Comparison of ENCODE assay signal across 1 cellular context in genomic region chr2:5365871-5366461, GRCh38.
A peak's percentile ranks its signal among the peaks of the same experiment; 100 is the strongest.
TF ChIP-seq lines count a peak whose summit lies in the region.

No MANE protein-coding gene starts in this region.

TF ChIP-seq in HepG2, 621 proteins besides CTCF, POLR2A, EP300 and RAD21 (continued from another document and continues in another):
- TF ChIP-seq HMGXB4 (CRISPR knock-in tag; IDR thresholded peaks at IDR 0.05; ENCODE audit: borderline replicate concordance in 1 of 2, low read depth in 1 of 2) (0 out of 4 replicates have a peak, but pooled peaks of 1 of the 2 experiments have one; percentile 16), CBX5 (CRISPR knock-in tag; IDR thresholded peaks at IDR 0.05; ENCODE audit: borderline replicate concordance) (peak; percentile 69; the same call in 1 of the 2 replicates), GABPB1 (CRISPR knock-in tag; IDR thresholded peaks at IDR 0.05) (peak; percentile 48; the same call in 1 of the 2 replicates), HNF4G (IDR thresholded peaks at IDR 0.05; ENCODE audit: borderline replicate concordance, low read depth, low read length) (no peak), HNF4G (CRISPR knock-in tag; IDR thresholded peaks at IDR 0.05; ENCODE audit: borderline replicate concordance, low read depth) (no peak), ESRRA (CRISPR knock-in tag; IDR thresholded peaks at IDR 0.05; ENCODE audit: low read depth) (no peak), PATZ1 (CRISPR knock-in tag; IDR thresholded peaks at IDR 0.05) (peak; percentile 49; the same call in 1 of the 2 replicates), FOXP4 (CRISPR knock-in tag; IDR thresholded peaks at IDR 0.05) (no peak), RARG (CRISPR knock-in tag; IDR thresholded peaks at IDR 0.05; ENCODE audit: low read depth) (no peak), ZNF407 (CRISPR knock-in tag; IDR thresholded peaks at IDR 0.05; ENCODE audit: not compliant biosample characterization) (no peak), STAG1 (CRISPR knock-in tag; IDR thresholded peaks at IDR 0.05) (peak; percentile 80), TCF7L2 (IDR thresholded peaks at IDR 0.05; ENCODE audit: low read depth, low read length) (no peak), ZNF460 (CRISPR knock-in tag; IDR thresholded peaks at IDR 0.05; ENCODE audit: borderline replicate concordance) (no peak), MTF2 (CRISPR knock-in tag; IDR thresholded peaks at IDR 0.05; ENCODE audit: borderline replicate concordance) (no peak), THRA (CRISPR knock-in tag; IDR thresholded peaks at IDR 0.05; ENCODE audit: borderline replicate concordance) (no peak), NFYC (CRISPR knock-in tag; IDR thresholded peaks at IDR 0.05) (0 out of 2 replicates have a peak, but pooled peaks have one; percentile 26), SIX4 (CRISPR knock-in tag; IDR thresholded peaks at IDR 0.05) (no peak), ZNF574 (CRISPR knock-in tag; IDR thresholded peaks at IDR 0.05) (peak; percentile 35; the same call in 1 of the 2 replicates), TBL1XR1 (IDR thresholded peaks at IDR 0.05; ENCODE audit: borderline replicate concordance, low read length, partially characterized antibody) (no peak), ZNF138 (CRISPR knock-in tag; IDR thresholded peaks at IDR 0.05; ENCODE audit: low read depth) (no peak), ZNF713 (CRISPR knock-in tag; IDR thresholded peaks at IDR 0.05) (no peak), PHF21A (CRISPR knock-in tag; IDR thresholded peaks at IDR 0.05) (no peak), ZNF784 (CRISPR knock-in tag; IDR thresholded peaks at IDR 0.05; ENCODE audit: borderline replicate concordance) (no peak), ELF3 (CRISPR knock-in tag; IDR thresholded peaks at IDR 0.05) (peak; percentile 56; the same call in 1 of the 2 replicates), DMAP1 (CRISPR knock-in tag; IDR thresholded peaks at IDR 0.05) (no peak), HMG20B (CRISPR knock-in tag; conservative IDR thresholded peaks at IDR 0.05) (no peak), SETDB1 (CRISPR knock-in tag; IDR thresholded peaks at IDR 0.05; ENCODE audit: borderline replicate concordance) (no peak), EHMT2 (IDR thresholded peaks at IDR 0.05; ENCODE audit: borderline replicate concordance, low read depth, low read length) (no peak), ZNF160 (CRISPR knock-in tag; IDR thresholded peaks at IDR 0.05) (no peak), NPAS2 (CRISPR knock-in tag; IDR thresholded peaks at IDR 0.05; ENCODE audit: borderline replicate concordance) (no peak), NRL (CRISPR knock-in tag; IDR thresholded peaks at IDR 0.05; ENCODE audit: borderline replicate concordance) (no peak), ZNF24 (IDR thresholded peaks at IDR 0.05) (no peak), DPF2 (CRISPR knock-in tag; IDR thresholded peaks at IDR 0.05; ENCODE audit: borderline replicate concordance, low read depth) (no peak), ZNF766 (CRISPR knock-in tag; IDR thresholded peaks at IDR 0.05; ENCODE audit: borderline replicate concordance) (no peak), NCOA2 (CRISPR knock-in tag; IDR thresholded peaks at IDR 0.05) (no peak), SP2 (CRISPR knock-in tag; IDR thresholded peaks at IDR 0.05) (no peak), JARID2 (CRISPR knock-in tag; IDR thresholded peaks at IDR 0.05; ENCODE audit: insufficient replicate concordance) (no peak), KDM5A (IDR thresholded peaks at IDR 0.05; ENCODE audit: borderline replicate concordance, low read length) (no peak), SNRNP70 (IDR thresholded peaks at IDR 0.05; ENCODE audit: low read depth, low read length) (no peak), TBX2 (CRISPR knock-in tag; IDR thresholded peaks at IDR 0.05; ENCODE audit: borderline replicate concordance) (no peak), SUZ12 (IDR thresholded peaks at IDR 0.05; ENCODE audit: low read depth, low read length) (no peak), BCL6 (CRISPR knock-in tag; IDR thresholded peaks at IDR 0.05) (no peak), DNMT1 (CRISPR knock-in tag; IDR thresholded peaks at IDR 0.05) (no peak), IKZF5 (CRISPR knock-in tag; IDR thresholded peaks at IDR 0.05) (no peak), YY1 (IDR thresholded peaks at IDR 0.05; ENCODE audit: insufficient read depth, insufficient replicate concordance, low read depth, low read length) (peak; percentile 34), ATAD3A (CRISPR knock-in tag; IDR thresholded peaks at IDR 0.05) (no peak)
